Comparison of ENCODE assay signal across 1 cellular context in genomic region chrX:100931925-100932285, GRCh38.
TF ChIP-seq lines count a peak whose summit lies in the region.

No MANE protein-coding gene starts in this region.

TF ChIP-seq in GM12878, 131 proteins besides CTCF, POLR2A, EP300 and RAD21:
- TF ChIP-seq KAT2A (conservative IDR thresholded peaks at IDR 0.05; ENCODE audit: control insufficient read depth, low read depth, low read length) (no peak), MYC (IDR thresholded peaks at IDR 0.05; ENCODE audit: insufficient read depth, insufficient read length, insufficient replicate concordance, low read length, severe bottlenecking) (no peak), ZSCAN29 (IDR thresholded peaks at IDR 0.05) (no peak), MAX (IDR thresholded peaks at IDR 0.05; ENCODE audit: low read depth, low read length) (no peak), USF1 (IDR thresholded peaks at IDR 0.05; ENCODE audit: borderline replicate concordance, extremely low read length, insufficient read depth, low read depth, low read length) (no peak), MXI1 (IDR thresholded peaks at IDR 0.05; ENCODE audit: low read depth, low read length) (no peak), TCF12 (IDR thresholded peaks at IDR 0.05; ENCODE audit: low read depth, low read length) (no peak), BMI1 (IDR thresholded peaks at IDR 0.05; ENCODE audit: borderline replicate concordance) (no peak), STAT3 (IDR thresholded peaks at IDR 0.05; ENCODE audit: low read depth, low read length) (no peak), TAF1 (IDR thresholded peaks at IDR 0.05; ENCODE audit: borderline replicate concordance, low read depth, low read length) (no peak), IRF4 (IDR thresholded peaks at IDR 0.05; ENCODE audit: low read depth, low read length) (no peak), RELB (IDR thresholded peaks at IDR 0.05; ENCODE audit: low read depth) (no peak), NBN (IDR thresholded peaks at IDR 0.05) (no peak), ESRRA (IDR thresholded peaks at IDR 0.05; ENCODE audit: low read length) (no peak), HDGF (IDR thresholded peaks at IDR 0.05) (no peak)
